ENCODE assay signal across 1 cellular context in genomic region chr2:133726906-133727305, GRCh38.
TF ChIP-seq lines count a peak whose summit lies in the region.

No MANE protein-coding gene starts in this region.

TF ChIP-seq in GM12878, 131 proteins besides CTCF, POLR2A, EP300 and RAD21 (continued from another document):
- TF ChIP-seq MTA2 (IDR thresholded peaks at IDR 0.05; ENCODE audit: low read depth) (no peak), LARP7 (IDR thresholded peaks at IDR 0.05) (no peak), EED (IDR thresholded peaks at IDR 0.05; ENCODE audit: low read depth) (no peak), BCLAF1 (IDR thresholded peaks at IDR 0.05) (no peak), ESRRA (IDR thresholded peaks at IDR 0.05; ENCODE audit: low read length) (no peak), ZBTB40 (IDR thresholded peaks at IDR 0.05; ENCODE audit: borderline replicate concordance) (no peak), IRF5 (IDR thresholded peaks at IDR 0.05; ENCODE audit: borderline replicate concordance) (no peak), MTA3 (IDR thresholded peaks at IDR 0.05; ENCODE audit: borderline replicate concordance, low read length) (no peak)
